ENCODE assay signal across 19 cellular contexts in genomic region chr12:105280966-105281693, GRCh38. TPM values are rescaled to one million over a fixed set of nuclear protein-coding genes. Genes with fewer than 3 reads are reported as not detected.
A peak's percentile ranks its signal among the peaks of the same experiment; 100 is the strongest.
DNase-seq lines count a peak whose midpoint lies in the region; ATAC-seq, FAIRE-seq and TF ChIP-seq lines count a peak whose summit lies in the region.
"Had no signal": no experiment of that assay in that cellular context is flagged by ENCODE, and none has a peak within 500 bp of the region (broad histone marks: within the 10 kb centered on the region; RNA-seq: fewer than 3 reads in every experiment).

No MANE protein-coding gene starts in this region.

- H2BK5ac ChIP-seq in IMR-90 (ENCODE audit: low read depth, low read length, poor library complexity, severe bottlenecking) = no peak overlapping the region

- peaks cover 6% of the 10 kb centered on the region for H3K4me1 Mint-ChIP-seq in WTC11

- H3K9me3 Mint-ChIP-seq in WTC11 = no peaks in the 10 kb centered on the region
- H3K9me3 Mint-ChIP-seq: activated T-cell treated with anti-CD3 and anti-CD28 coated beads, Interleukin-2, amount 50 U/mL, for 24 hours had no signal

- DNase-seq in A673 (ENCODE audit: low spot score) (peak; percentile 11), IMR-90 (no peak), mucosa of descending colon (peak in 1 of 3 donors; percentile 15), WTC11 (ENCODE audit: low spot score) (no peak), GM19239 (ENCODE audit: insufficient read length, low spot score) (no peak)
- DNase-seq: activated CD4-positive, alpha-beta T cell treated with anti-CD3 and anti-CD28 coated beads for 4 hours; activated T-cell treated with anti-CD3 and anti-CD28 coated beads, Interleukin-2, amount 50 U/mL, for 24 hours; Kasumi-1; NCI-H1048; NCI-H187; substantia nigra; T-helper 17 cell; upper lobe of left lung had no signal

- peaks cover 3% of the 10 kb centered on the region for H3K27me3 ChIP-seq in A673 (replicated peaks; ENCODE audit: insufficient read depth, low read depth, low read length, poor library complexity)
- H3K27me3 ChIP-seq in IMR-90 (ENCODE audit: control insufficient read depth, insufficient read depth, low read length) = no peaks in the 10 kb centered on the region
- no peaks in the 10 kb centered on the region for H3K27me3 ChIP-seq in endocrine pancreas (ENCODE audit: control insufficient read depth, insufficient read depth, low read length)
- H3K27me3 ChIP-seq: upper lobe of left lung had no signal

- in situ Hi-C loops in IMR-90 (cut with MboI; ENCODE audit: low sequenced_read_pairs) = no loop called here

- H3K4ac ChIP-seq in IMR-90 (ENCODE audit: low read depth, low read length) = no peak overlapping the region

- no peak overlapping the region for H2AFZ ChIP-seq in IMR-90 (replicated peaks; ENCODE audit: low read length, poor library complexity)

- no peaks in the 10 kb centered on the region for H4K20me1 ChIP-seq in IMR-90 (ENCODE audit: insufficient read depth, low read length)

- no peak for TF ChIP-seq POLR2A in IMR-90 (IDR thresholded peaks at IDR 0.05; ENCODE audit: low read depth, low read length)

- no peaks in the 10 kb centered on the region for H3K36me3 ChIP-seq in A673 (ENCODE audit: insufficient read depth, low read length, poor library complexity, severe bottlenecking)
- H3K36me3 ChIP-seq in IMR-90 (ENCODE audit: control insufficient read depth, insufficient read depth, low read length) = no peaks in the 10 kb centered on the region
- no peaks in the 10 kb centered on the region for H3K36me3 ChIP-seq in endocrine pancreas (ENCODE audit: control insufficient read depth, insufficient read depth, low read length)
- H3K36me3 ChIP-seq in mucosa of descending colon (ENCODE audit: low read depth) = no peaks in the 10 kb centered on the region
- H3K36me3 ChIP-seq: upper lobe of left lung had no signal

- BruUV-seq in A673 (replicated peaks; lab: Mats Ljungman, UMichigan) (no TSS peak), IMR-90 (replicated peaks; lab: Mats Ljungman, UMichigan) (no TSS peak)

- H3K14ac ChIP-seq in IMR-90 (replicated peaks; ENCODE audit: low read depth, low read length) = 0 out of 2 replicates have a peak overlapping the region, but pooled peaks have one; percentile 36

- H3K79me1 ChIP-seq in IMR-90 (ENCODE audit: low read depth in 1 of 2, low read length in 2 of 2) = 0 out of 4 replicates have a peak, but pooled peaks cover 0 to 6% of the 10 kb centered on the region in 2 experiments

- no peak overlapping the region for H2BK20ac ChIP-seq in IMR-90 (ENCODE audit: low read depth, low read length)

- H3K9ac ChIP-seq in IMR-90 (ENCODE audit: low read depth, low read length) (no peak overlapping the region), endocrine pancreas (ENCODE audit: control insufficient read depth, insufficient read depth, low read length) (no peak overlapping the region)

- no peak overlapping the region for H2AK5ac ChIP-seq in IMR-90 (ENCODE audit: low read depth, low read length)

- H3K4me3 ChIP-seq in A673 (ENCODE audit: low read depth, low read length, poor library complexity, severe bottlenecking) = no peak overlapping the region
- no peak overlapping the region for H3K4me3 ChIP-seq in IMR-90 (ENCODE audit: insufficient read depth, low read depth, low read length)
- peak overlapping the region; percentile 12 for H3K4me3 ChIP-seq in endocrine pancreas (ENCODE audit: control insufficient read depth, insufficient read depth, low read length)
- no peak overlapping the region for H3K4me3 ChIP-seq in mucosa of descending colon
- H3K4me3 ChIP-seq: coronary artery, smooth muscle cell, upper lobe of left lung had no signal

- no peak overlapping the region for H2BK15ac ChIP-seq in IMR-90 (ENCODE audit: low read depth, low read length)

- H3K9me1 ChIP-seq in IMR-90 (ENCODE audit: insufficient read depth, low read length) = peaks cover 11% of the 10 kb centered on the region; the same call in 1 of the 2 replicates

- H3K27ac Mint-ChIP-seq in WTC11 = no peak overlapping the region
- H3K27ac Mint-ChIP-seq: activated T-cell treated with anti-CD3 and anti-CD28 coated beads, Interleukin-2, amount 50 U/mL, for 24 hours; CD14-positive monocyte; T-helper 17 cell had no signal

- no peak overlapping the region for H3K27ac ChIP-seq in A673 (ENCODE audit: low read depth, low read length, poor library complexity, severe bottlenecking)
- no peak overlapping the region for H3K27ac ChIP-seq in IMR-90 (ENCODE audit: insufficient read depth, low read length)
- H3K27ac ChIP-seq: coronary artery, upper lobe of left lung had no signal

- POLR2A ChIA-PET in A673 (lab: Charles Lee; ENCODE audit: low non-redundant PET) (no interaction called here), IMR-90 (lab: Charles Lee; ENCODE audit: unreplicated experiment) (no interaction called here), WTC11 (lab: Charles Lee) (no interaction called here)

- no peak overlapping the region for H3K4me3 Mint-ChIP-seq in WTC11
- H3K4me3 Mint-ChIP-seq: activated T-cell treated with anti-CD3 and anti-CD28 coated beads, Interleukin-2, amount 50 U/mL, for 24 hours; CD14-positive monocyte; T-helper 17 cell had no signal

- no peak overlapping the region for H4K91ac ChIP-seq in IMR-90 (ENCODE audit: insufficient read depth, low read depth, low read length)

- no peaks in the 10 kb centered on the region for H3K9me3 ChIP-seq in A673 (ENCODE audit: low read depth, low read length, poor library complexity, severe bottlenecking)
- H3K9me3 ChIP-seq in IMR-90 (ENCODE audit: control insufficient read depth, insufficient read depth, low read length) = no peaks in the 10 kb centered on the region
- H3K9me3 ChIP-seq in endocrine pancreas (ENCODE audit: control insufficient read depth, low read length) = no peaks in the 10 kb centered on the region
- no peaks in the 10 kb centered on the region for H3K9me3 ChIP-seq in mucosa of descending colon
- H3K9me3 ChIP-seq: upper lobe of left lung had no signal

- intact Hi-C loops in A673 (cut with micrococcal nuclease; ENCODE audit: unreplicated experiment) (no loop called here), IMR-90 (cut with micrococcal nuclease) (no loop called here), mucosa of descending colon (cut with DNase I, micrococcal nuclease) (no loop called here)

- H3K27me3 Mint-ChIP-seq in WTC11 (ENCODE audit: low read depth) = peaks cover 8% of the 10 kb centered on the region

- no peaks in the 10 kb centered on the region for H3K36me3 Mint-ChIP-seq in WTC11
- H3K36me3 Mint-ChIP-seq: CD14-positive monocyte had no signal

- no peak overlapping the region for H2BK120ac ChIP-seq in IMR-90 (ENCODE audit: low read depth, low read length)

- CTCF ChIA-PET in A673 (lab: Charles Lee) = no interaction called here
- CTCF ChIA-PET in IMR-90 (lab: Yijun Ruan, JAX) = no interaction called here
- CTCF ChIA-PET in WTC11 (lab: Charles Lee) = no interaction called here

- no peak overlapping the region for H2AK9ac ChIP-seq in IMR-90 (replicated peaks; ENCODE audit: low read depth, low read length, poor library complexity)

- H4K5ac ChIP-seq in IMR-90 (ENCODE audit: low read depth, low read length) = no peak overlapping the region

- no peak overlapping the region for H3K4me2 ChIP-seq in IMR-90 (ENCODE audit: low read depth, low read length)
- H3K4me2 ChIP-seq: smooth muscle cell had no signal

- dilution Hi-C loops in IMR-90 (cut with HindIII; ENCODE audit: low sequenced_read_pairs, unreplicated experiment) = no loop called here

- no peak overlapping the region for H3K23ac ChIP-seq in IMR-90 (ENCODE audit: low read depth, low read length)

- WGBS in IMR-90 (ENCODE audit: extremely low coverage in 2 of 2, insufficient read length in 1 of 2), 2 experiments = no CpG with 5 or more reads among the region's 6 CpGs

- no peak for TF ChIP-seq RAD21 in IMR-90 (IDR thresholded peaks at IDR 0.05; ENCODE audit: low read length)

- H3K4me1 ChIP-seq in A673 (ENCODE audit: insufficient read depth, low read length, poor library complexity, severe bottlenecking) (no peaks in the 10 kb centered on the region), IMR-90 (ENCODE audit: control insufficient read depth, insufficient read depth, low read length) (peaks cover 1% of the 10 kb centered on the region; the same call in 1 of the 2 replicates), endocrine pancreas (ENCODE audit: control insufficient read depth, insufficient read depth, low read length) (peaks cover 6% of the 10 kb centered on the region), mucosa of descending colon (ENCODE audit: low read depth) (peaks cover 5% of the 10 kb centered on the region)
- H3K4me1 ChIP-seq: upper lobe of left lung had no signal

- no peak for TF ChIP-seq CTCF in A673 (conservative IDR thresholded peaks at IDR 0.05; ENCODE audit: low read depth, low read length)
- TF ChIP-seq CTCF in IMR-90 (conservative IDR thresholded peaks at IDR 0.05; ENCODE audit: low read depth, low read length) = no peak
- TF ChIP-seq CTCF in mucosa of descending colon (IDR thresholded peaks at IDR 0.05) = no peak
- no peak for TF ChIP-seq CTCF in WTC11 (IDR thresholded peaks at IDR 0.05)

- H4K8ac ChIP-seq in IMR-90 (ENCODE audit: low read depth in 2 of 2, low read length in 2 of 2) = 0 out of 4 replicates have a peak overlapping the region, but pooled peaks of 1 of the 2 experiments have one; percentile 5

- ATAC-seq in IMR-90 (ENCODE audit: low read depth) = no peak
- ATAC-seq in mucosa of descending colon = peak; percentile 47
- no peak for ATAC-seq in HG02840 (IDR thresholded peaks at IDR 0.05; ENCODE audit: low FRiP score, unreplicated experiment)
- no peak for ATAC-seq in WTC11
- ATAC-seq in HG03565 (IDR thresholded peaks at IDR 0.05; ENCODE audit: unreplicated experiment) = no peak
- ATAC-seq: T-helper 17 cell had no signal

- FAIRE-seq in GM19239 (lab: Jason Lieb, UNC) = no peak

- no peak overlapping the region for H3K56ac ChIP-seq in IMR-90 (ENCODE audit: extremely low read depth, insufficient read depth, low read length)

- H3K18ac ChIP-seq in IMR-90 (ENCODE audit: low read depth, low read length) = no peak overlapping the region

TF ChIP-seq in IMR-90, 13 proteins besides CTCF, POLR2A, EP300 and RAD21 (continues in another document):
- no peak for TF ChIP-seq RCOR1 (IDR thresholded peaks at IDR 0.05; ENCODE audit: insufficient replicate concordance, low read length)

RNA-seq across cellular contexts. Expression of gene APPL2, which starts 45.2 kb away (rescaled TPM):
- total RNA-seq in A673 (2021) = 26.7 and 33.7 TPM in 2 replicates
- total RNA-seq in IMR-90 (2012; rRNA removed) = 42.3 and 53.3 TPM in 2 replicates
- polyA plus RNA-seq in IMR-90 (2012; rRNA removed) = 50.3 and 65.8 TPM in 2 replicates
- polyA plus RNA-seq in IMR-90 (2012; cell fraction: cytosol; rRNA removed) = 18.1 and 37.3 TPM in 2 replicates
- polyA plus RNA-seq in IMR-90 (2012; cell fraction: nucleus; rRNA removed; ENCODE audit: low replicate concordance) = 26.2 and 113 TPM in 2 replicates
- total RNA-seq in mucosa of descending colon = 100 to 1,000 TPM; 110 to 226 (median 138) TPM
- 16.1 to 21.7 TPM (median 19.9 TPM) in 3 replicates for total RNA-seq in WTC11 (2021)

RNA-seq across cellular contexts. Expression of gene C12orf75, which starts 49.4 kb away (rescaled TPM):
- 46.0 and 47.4 TPM in 2 replicates for total RNA-seq in A673 (2021)
- total RNA-seq in IMR-90 (2012; rRNA removed) = 145 and 216 TPM in 2 replicates
- 264 and 278 TPM in 2 replicates for polyA plus RNA-seq in IMR-90 (2012; rRNA removed)
- 100 and 104 TPM in 2 replicates for polyA plus RNA-seq in IMR-90 (2012; cell fraction: cytosol; rRNA removed)
- 23.5 and 101 TPM in 2 replicates for polyA plus RNA-seq in IMR-90 (2012; cell fraction: nucleus; rRNA removed; ENCODE audit: low replicate concordance)
- total RNA-seq in mucosa of descending colon = 100 to 1,000 TPM in 1 of 3 donors, 10 to 100 TPM in 2; 47.4 to 119 (median 81.7) TPM
- 25.5 to 31.2 TPM (median 27.4 TPM) in 3 replicates for total RNA-seq in WTC11 (2021)
